Comparison of ENCODE assay signal across 17 cellular contexts in the genomic region with DNA sequence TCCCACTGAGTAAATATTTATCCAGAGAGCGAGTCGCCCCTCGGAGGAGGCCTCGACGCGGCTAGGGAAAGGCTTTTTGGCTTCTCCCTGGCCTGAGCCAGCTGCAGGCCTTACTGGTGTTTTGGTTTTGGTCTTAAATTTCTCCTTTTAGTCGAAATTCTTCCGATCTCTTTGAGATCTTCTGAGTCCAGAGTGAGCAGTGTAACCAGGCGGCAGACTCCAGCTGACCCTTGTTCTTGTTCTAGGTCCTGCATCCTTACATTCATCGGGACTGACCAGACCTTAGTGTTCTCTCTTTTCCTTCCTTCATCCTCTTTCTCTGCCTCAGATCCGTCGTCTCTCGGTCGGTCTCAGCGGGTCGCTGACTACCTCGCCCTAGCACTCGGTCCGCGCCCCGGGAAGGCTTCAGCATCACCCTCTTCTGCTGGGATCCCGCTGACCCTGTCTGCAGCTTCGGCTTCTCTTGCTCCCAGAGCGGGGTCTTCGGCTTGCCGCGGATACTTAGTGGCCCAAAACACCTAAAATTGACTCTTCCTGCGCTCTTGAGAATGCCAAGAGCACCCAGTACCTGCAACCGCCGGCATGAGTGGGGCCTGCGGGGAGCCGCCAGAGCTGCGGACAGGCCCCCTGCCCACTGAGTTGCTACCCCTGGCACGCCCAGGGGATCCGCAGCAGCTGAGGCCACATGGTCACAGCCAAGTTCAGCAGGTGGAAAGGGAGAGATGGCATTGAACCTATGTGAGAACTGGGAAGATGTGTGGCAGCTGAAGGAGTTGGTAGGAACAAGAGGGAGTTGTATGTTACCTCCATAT. TPM values are rescaled to one million over a fixed set of nuclear protein-coding genes. Genes with fewer than 3 reads are reported as not detected.
DNase-seq lines count a peak whose midpoint lies in the region; ATAC-seq and TF ChIP-seq lines count a peak whose summit lies in the region.
"Had no signal": no experiment of that assay in that cellular context is flagged by ENCODE, and none has a peak within 500 bp of the region (broad histone marks: within the 10 kb centered on the region; RNA-seq: fewer than 3 reads in every experiment).

No MANE protein-coding gene starts in this region.

- H3K4me2 ChIP-seq in hepatocyte (peak overlapping the region; percentile 77), skeletal muscle satellite cell (ENCODE audit: low read length) (peak overlapping the region; percentile 22)

- peaks cover 56% of the 10 kb centered on the region for H3K4me1 Mint-ChIP-seq in activated naive CD4-positive, alpha-beta T cell treated with anti-CD3 and anti-CD28 coated beads, Interleukin-2, amount 50 U/mL, for 24 hours
- peaks cover 10% of the 10 kb centered on the region for H3K4me1 Mint-ChIP-seq in activated T-helper 1 cell treated with anti-CD3 and anti-CD28 coated beads, Interleukin-12 subunit alpha, Interleukin-12 subunit beta, Interleukin-2, Interleukin-4 antibody, amounts not matched to agents 30 ng/mL and 10 ng/mL and 1 ng/mL, durations not matched to agents 14 hours and 24 hours and 36 hours (ENCODE audit: low read depth)

- DNase-seq in activated naive CD4-positive, alpha-beta T cell treated with Interleukin-2 at 50 U/mL for 16 hours, result no peak
- DNase-seq in activated T-helper 1 cell treated with anti-CD3 and anti-CD28 coated beads, Interleukin-12 subunit alpha, Interleukin-12 subunit beta, Interleukin-2, Interleukin-4 antibody, amounts not matched to agents 30 ng/mL and 10 ng/mL and 1 ng/mL, durations not matched to agents 14 hours and 24 hours and 36 hours (ENCODE audit: low spot score), result no peak
- no peak for DNase-seq in hepatocyte (ENCODE audit: low spot score)
- DNase-seq: AML-193, cortex of kidney, DMS 273 treated with DMSO at 0.1 percent for 48 hours, heart left ventricle, MG63, NCI-H187 treated with DMSO at 0.1 percent for 48 hours, NCI-H446 treated with DMSO at 0.1 percent for 48 hours, SHP77 treated with DMSO at 0.1 percent for 48 hours, transverse colon had no signal

- H3K9me3 Mint-ChIP-seq in activated naive CD4-positive, alpha-beta T cell treated with anti-CD3 and anti-CD28 coated beads, Interleukin-2, amount 50 U/mL, for 24 hours, result no peaks in the 10 kb centered on the region
- H3K9me3 Mint-ChIP-seq in activated T-helper 1 cell treated with anti-CD3 and anti-CD28 coated beads, Interleukin-12 subunit alpha, Interleukin-12 subunit beta, Interleukin-2, Interleukin-4 antibody, amounts not matched to agents 30 ng/mL and 10 ng/mL and 1 ng/mL, durations not matched to agents 14 hours and 24 hours and 36 hours, result no peaks in the 10 kb centered on the region

- no peak overlapping the region for H3K9ac ChIP-seq in skeletal muscle satellite cell (ENCODE audit: low read depth, low read length)

- ATAC-seq in HG02610 (IDR thresholded peaks at IDR 0.05; ENCODE audit: unreplicated experiment) (no peak), GM18505 (IDR thresholded peaks at IDR 0.05; ENCODE audit: unreplicated experiment) (no peak), HG02970 (IDR thresholded peaks at IDR 0.05; ENCODE audit: low FRiP score, unreplicated experiment) (no peak)
- ATAC-seq: heart left ventricle had no signal

- H3K27ac Mint-ChIP-seq in activated naive CD4-positive, alpha-beta T cell treated with anti-CD3 and anti-CD28 coated beads, Interleukin-2, amount 50 U/mL, for 24 hours, result no peak overlapping the region
- peak overlapping the region; percentile 63 for H3K27ac Mint-ChIP-seq in activated T-helper 1 cell treated with anti-CD3 and anti-CD28 coated beads, Interleukin-12 subunit alpha, Interleukin-12 subunit beta, Interleukin-2, Interleukin-4 antibody, amounts not matched to agents 30 ng/mL and 10 ng/mL and 1 ng/mL, durations not matched to agents 14 hours and 24 hours and 36 hours

- TF ChIP-seq POLR2A in GM18505 (IDR thresholded peaks at IDR 0.05; ENCODE audit: borderline replicate concordance, extremely low read depth, insufficient read depth, insufficient read length), result no peak

- peaks cover 96% of the 10 kb centered on the region for H3K27me3 ChIP-seq in hepatocyte
- H3K27me3 ChIP-seq in skeletal muscle satellite cell (ENCODE audit: control insufficient read depth, insufficient read depth, low read length), result peaks cover 85% of the 10 kb centered on the region
- H3K27me3 ChIP-seq: MG63 had no signal

- H3K9me2 ChIP-seq in hepatocyte (replicated peaks; ENCODE audit: insufficient read depth), result no peaks in the 10 kb centered on the region

- H3K36me3 Mint-ChIP-seq in activated naive CD4-positive, alpha-beta T cell treated with anti-CD3 and anti-CD28 coated beads, Interleukin-2, amount 50 U/mL, for 24 hours, result peaks cover 6% of the 10 kb centered on the region
- H3K36me3 Mint-ChIP-seq in activated T-helper 1 cell treated with anti-CD3 and anti-CD28 coated beads, Interleukin-12 subunit alpha, Interleukin-12 subunit beta, Interleukin-2, Interleukin-4 antibody, amounts not matched to agents 30 ng/mL and 10 ng/mL and 1 ng/mL, durations not matched to agents 14 hours and 24 hours and 36 hours (ENCODE audit: low read depth), result peaks cover 3% of the 10 kb centered on the region

- peak overlapping the region; percentile 0 for H3K4me3 Mint-ChIP-seq in activated naive CD4-positive, alpha-beta T cell treated with anti-CD3 and anti-CD28 coated beads, Interleukin-2, amount 50 U/mL, for 24 hours
- no peak overlapping the region for H3K4me3 Mint-ChIP-seq in activated T-helper 1 cell treated with anti-CD3 and anti-CD28 coated beads, Interleukin-12 subunit alpha, Interleukin-12 subunit beta, Interleukin-2, Interleukin-4 antibody, amounts not matched to agents 30 ng/mL and 10 ng/mL and 1 ng/mL, durations not matched to agents 14 hours and 24 hours and 36 hours

- peaks cover 38% of the 10 kb centered on the region for H3K4me1 ChIP-seq in hepatocyte (ENCODE audit: insufficient read depth)
- peaks cover 47% of the 10 kb centered on the region for H3K4me1 ChIP-seq in skeletal muscle satellite cell (ENCODE audit: control insufficient read depth, insufficient read depth, low read length)

- no peaks in the 10 kb centered on the region for H3K9me3 ChIP-seq in hepatocyte (ENCODE audit: low read depth)
- H3K9me3 ChIP-seq in skeletal muscle satellite cell (replicated peaks; ENCODE audit: low read length), result no peaks in the 10 kb centered on the region
- H3K9me3 ChIP-seq: heart left ventricle, MG63, transverse colon had no signal

- H3K79me2 ChIP-seq in hepatocyte, result no peaks in the 10 kb centered on the region

- no peak overlapping the region for H3K4me3 ChIP-seq in hepatocyte
- no peak overlapping the region for H3K4me3 ChIP-seq in skeletal muscle satellite cell (ENCODE audit: low read length)
- H3K4me3 ChIP-seq: MG63, transverse colon had no signal

- peak overlapping the region; percentile 30 for H2AFZ ChIP-seq in hepatocyte

- no peak for TF ChIP-seq CTCF in hepatocyte (IDR thresholded peaks at IDR 0.05; ENCODE audit: poor library complexity)

- no peak overlapping the region for H3K27ac ChIP-seq in hepatocyte
- H3K27ac ChIP-seq: heart left ventricle, transverse colon had no signal

- H4K20me1 ChIP-seq in hepatocyte (ENCODE audit: insufficient read depth, poor library complexity, severe bottlenecking), result no peaks in the 10 kb centered on the region

- H3K36me3 ChIP-seq in hepatocyte (replicated peaks; ENCODE audit: insufficient read depth, low read depth), result no peaks in the 10 kb centered on the region
- H3K36me3 ChIP-seq in skeletal muscle satellite cell (ENCODE audit: insufficient read depth, low read length), result no peaks in the 10 kb centered on the region
- H3K36me3 ChIP-seq: heart left ventricle, MG63, transverse colon had no signal

- WGBS in hepatocyte (ENCODE audit: low lambda C conversion rate, missing lambda C conversion rate), result 11% methylated on average over 35 of the region's 35 CpGs

- H3K27me3 Mint-ChIP-seq in activated naive CD4-positive, alpha-beta T cell treated with anti-CD3 and anti-CD28 coated beads, Interleukin-2, amount 50 U/mL, for 24 hours, result peaks cover 66% of the 10 kb centered on the region
- H3K27me3 Mint-ChIP-seq in activated T-helper 1 cell treated with anti-CD3 and anti-CD28 coated beads, Interleukin-12 subunit alpha, Interleukin-12 subunit beta, Interleukin-2, Interleukin-4 antibody, amounts not matched to agents 30 ng/mL and 10 ng/mL and 1 ng/mL, durations not matched to agents 14 hours and 24 hours and 36 hours (ENCODE audit: insufficient read depth), result peaks cover 81% of the 10 kb centered on the region

- intact Hi-C loops in activated T-helper 1 cell treated with anti-CD3 and anti-CD28 coated beads, Interleukin-12 subunit alpha, Interleukin-12 subunit beta, Interleukin-2, Interleukin-4 antibody, amounts not matched to agents 30 ng/mL and 10 ng/mL and 1 ng/mL, durations not matched to agents 14 hours and 24 hours and 36 hours (cut with micrococcal nuclease), result loop anchor here (2.0 kb wide), 2 partner anchors 140 to 930 kb away; no protein-coding TSS in a partner anchor

RNA-seq across cellular contexts. Expression of a gene that starts 2.4 kb away (rescaled TPM):
- total RNA-seq in activated T-helper 1 cell treated with anti-CD3 and anti-CD28 coated beads, Interleukin-12 subunit alpha, Interleukin-12 subunit beta, Interleukin-2, Interleukin-4 antibody, amounts not matched to agents 30 ng/mL and 10 ng/mL and 1 ng/mL, durations not matched to agents 14 hours and 24 hours and 36 hours, result not detected in 2 replicates
- total RNA-seq in hepatocyte, result 0.53 TPM in 1 of 2 replicates, not detected in the other
- polyA plus RNA-seq in hepatocyte, result 0.24 and 0.36 TPM in 2 replicates
- total RNA-seq in skeletal muscle satellite cell (2012; rRNA removed), result 1.7 and 2.0 TPM in 2 replicates
- total RNA-seq: heart left ventricle had no signal
- polyA plus RNA-seq: heart left ventricle had no signal
